ENCODE assay signal across 8 cellular contexts in genomic region chr22:18077087-18077638, GRCh38. TPM values are rescaled to one million over a fixed set of nuclear protein-coding genes. Genes with fewer than 3 reads are reported as not detected.
DNase-seq lines count a peak whose midpoint lies in the region; ATAC-seq and TF ChIP-seq lines count a peak whose summit lies in the region.

No MANE protein-coding gene starts in this region.

- peaks cover 2% of the 10 kb centered on the region for H3K9me3 Mint-ChIP-seq in memory B cell

- H3K9me3 ChIP-seq in HAP-1 = no peaks in the 10 kb centered on the region
- no peaks in the 10 kb centered on the region for H3K9me3 ChIP-seq in uterus

- DNase-seq in HAP-1 (ENCODE audit: low spot score in 2 of 2) (no peak), memory B cell (ENCODE audit: low spot score in 2 of 2) (no peak), uterus (no peak), NCI-H128 (lab: John Stamatoyannopoulos, UW; ENCODE audit: unreplicated experiment) (no peak), GDM1 (lab: John Stamatoyannopoulos, UW) (no peak)

- H3K27me3 ChIP-seq in ACC112 (ENCODE audit: insufficient read depth, low read length) = no peaks in the 10 kb centered on the region
- no peaks in the 10 kb centered on the region for H3K27me3 ChIP-seq in HAP-1 (ENCODE audit: low read depth)
- H3K27me3 ChIP-seq in uterus = no peaks in the 10 kb centered on the region

- H3K36me3 ChIP-seq in ACC112 (ENCODE audit: insufficient read depth, low read length) (0 out of 2 replicates have a peak, but pooled peaks cover 3% of the 10 kb centered on the region), HAP-1 (replicated peaks) (peaks cover 27% of the 10 kb centered on the region), uterus (no peaks in the 10 kb centered on the region)

- H3K4me1 ChIP-seq in ACC112 (ENCODE audit: control insufficient read depth, insufficient read depth, low read length, unreplicated experiment) = peaks cover 13% of the 10 kb centered on the region
- H3K4me1 ChIP-seq in HAP-1 = peaks cover 15% of the 10 kb centered on the region
- peaks cover 7 to 14% of the 10 kb centered on the region in 2 donors for H3K4me1 ChIP-seq in uterus

- in situ Hi-C loops in HAP-1 (cut with MboI; ENCODE audit: low sequenced_read_pairs) = no loop called here

- intact Hi-C loops in uterus (cut with DNase I; ENCODE audit: low total_unique reads) = loop anchor here (10.0 kb wide), 1 partner anchor 52 kb away; the partner anchor contains the start of gene MICAL3

- peaks cover 32% of the 10 kb centered on the region for H3K79me2 ChIP-seq in ACC112 (ENCODE audit: control insufficient read depth, insufficient read depth, low read length, unreplicated experiment)

- H3K27ac ChIP-seq in ACC112 (ENCODE audit: low read depth, low read length) (peak overlapping the region; percentile 12; the same call in 1 of the 2 replicates), angular gyrus (ENCODE audit: low read depth, low read length) (peak overlapping the region; percentile 96), uterus (peak overlapping the region; percentile 72 to 82)

- H2AFZ ChIP-seq in ACC112 (ENCODE audit: low read length, unreplicated experiment) = peak overlapping the region; percentile 70

- H3K4me3 Mint-ChIP-seq in memory B cell = peak overlapping the region; percentile 87

- no peak for TF ChIP-seq POLR2A in uterus (IDR thresholded peaks at IDR 0.05)

- ATAC-seq in memory B cell (ENCODE audit: low read depth) (no peak), HG03439 (IDR thresholded peaks at IDR 0.05; ENCODE audit: unreplicated experiment) (no peak)

- no peak for TF ChIP-seq CTCF in uterus (IDR thresholded peaks at IDR 0.05)

- peak overlapping the region; percentile 93 for H3K27ac Mint-ChIP-seq in memory B cell

- no peaks in the 10 kb centered on the region for H3K27me3 Mint-ChIP-seq in memory B cell

- peaks cover 30% of the 10 kb centered on the region for H3K4me1 Mint-ChIP-seq in memory B cell

- peak overlapping the region; percentile 92 for H3K4me3 ChIP-seq in ACC112 (ENCODE audit: low read depth, low read length)
- H3K4me3 ChIP-seq in HAP-1 = peak overlapping the region; percentile 89
- H3K4me3 ChIP-seq in uterus = peak overlapping the region; percentile 66 to 75

- H3K36me3 Mint-ChIP-seq in memory B cell = peaks cover 22% of the 10 kb centered on the region

RNA-seq across cellular contexts. Expression of gene PEX26, which starts 0.6 kb away (rescaled TPM):
- 10 to 100 TPM; 28.2 to 36.1 (median 31.2) TPM for total RNA-seq in uterus

RNA-seq across cellular contexts. Expression of gene TUBA8, which starts 33.4 kb away (rescaled TPM):
- 10 to 100 TPM in 1 of 4 donors, 1 to 10 TPM in 1, under 1 TPM in 1, not detected in 1; 0.90 to 14.6 (median 2.2) TPM for total RNA-seq in uterus

RNA-seq across cellular contexts. Expression of gene MICAL3, which starts 52.8 kb away (rescaled TPM):
- 100 to 1,000 TPM in 1 of 4 donors, 10 to 100 TPM in 3; 13.5 to 167 (median 47.2) TPM for total RNA-seq in uterus

Comparison
In these comparisons a context has a peak if more than half of its experiments do, and no peak if none do; other contexts are left out.
1. H3K27ac ChIP-seq: peak in every context shown above with its lines; median percentile 96 in angular gyrus; 77 in uterus; 12 in ACC112.